Comparison of ENCODE assay signal across 8 cellular contexts in the genomic region with DNA sequence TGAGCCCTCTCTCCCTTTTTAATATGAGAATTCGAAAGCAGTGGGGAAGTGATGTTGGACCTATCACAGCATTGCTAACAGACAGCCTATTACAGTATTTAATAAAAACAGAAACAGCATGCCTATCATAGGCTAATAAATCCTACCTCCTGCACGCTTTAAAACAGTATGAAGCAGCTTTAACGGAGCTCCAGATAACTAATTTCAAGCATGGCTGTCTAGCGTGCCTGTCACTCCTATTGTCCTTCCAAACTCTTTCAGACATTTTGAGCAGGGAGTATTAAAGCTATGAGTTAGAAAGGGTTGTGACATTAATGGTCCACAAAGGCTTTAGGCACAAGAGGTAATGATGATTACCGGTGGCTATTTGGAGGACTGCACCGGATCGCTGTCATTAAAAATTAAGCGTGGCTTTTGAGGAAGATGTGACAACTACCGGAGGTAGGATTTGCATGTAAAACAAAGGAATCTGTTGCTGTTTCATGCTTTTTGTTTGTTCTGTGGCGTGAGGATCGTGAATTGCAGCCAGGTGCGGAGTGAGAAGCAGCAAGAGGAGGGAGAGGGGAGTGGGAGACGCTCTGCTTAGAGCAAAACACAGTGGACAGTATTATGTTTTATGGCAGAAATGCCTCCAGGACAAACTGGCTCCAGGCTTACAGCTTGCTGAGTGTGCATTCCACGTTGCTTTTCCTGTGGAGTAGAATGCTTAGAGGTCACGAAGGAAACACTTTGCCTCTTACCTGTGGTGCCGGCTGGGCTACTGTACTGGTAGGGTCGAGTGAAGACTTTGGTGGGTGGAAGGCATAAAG. TPM values are rescaled to one million over a fixed set of nuclear protein-coding genes. Genes with fewer than 3 reads are reported as not detected.
DNase-seq lines count a peak whose midpoint lies in the region; ATAC-seq, FAIRE-seq and TF ChIP-seq lines count a peak whose summit lies in the region.

A gene (plus strand): TSS at position 166 of the 809 bp plus-strand sequence.

- H3K36me3 ChIP-seq in psoas muscle (ENCODE audit: insufficient read depth in 1 of 2, low read depth in 1 of 2) = no peaks in the 10 kb centered on the region

- TF ChIP-seq CTCF in psoas muscle (IDR thresholded peaks at IDR 0.05) = no peak

- peaks cover 0 to 37% (median 0%) of the 10 kb centered on the region in 3 donors for H3K27me3 ChIP-seq in psoas muscle (ENCODE audit: insufficient read depth in 3 of 3, low read length in 2 of 3)

- H3K4me3 ChIP-seq in psoas muscle = peak within 1 kb of the TSS; percentile 55

- H3K27ac ChIP-seq in psoas muscle = no peak within 1 kb of the TSS

- ATAC-seq in GM18867 (IDR thresholded peaks at IDR 0.05; ENCODE audit: unreplicated experiment) (peak; percentile 33), psoas muscle (peak in 1 of 4 donors; percentile 42), GM21786 (IDR thresholded peaks at IDR 0.05; ENCODE audit: unreplicated experiment) (no peak), HG03159 (IDR thresholded peaks at IDR 0.05; ENCODE audit: unreplicated experiment) (no peak)

- 4 to 6% (median 4%) methylated on average over 17 of the region's 17 CpGs for WGBS in psoas muscle, 3 donors

- intact Hi-C loops in psoas muscle (cut with DNase I) = no loop called here

- H3K4me1 ChIP-seq in psoas muscle = peaks cover 17% of the 10 kb centered on the region

- DNase-seq in NCI-H526 (lab: John Stamatoyannopoulos, UW) (peak; percentile 80 to 82), frontal cortex (ENCODE audit: low spot score in 2 of 2) (no peak), psoas muscle (no peak), Kasumi-1 (lab: John Stamatoyannopoulos, UW) (no peak), HPDE6-E6E7 (ENCODE audit: extremely low spot score) (no peak)

- no peaks in the 10 kb centered on the region for H3K9me3 ChIP-seq in psoas muscle

- FAIRE-seq in frontal cortex (lab: Jason Lieb, UNC) = no peak

RNA-seq across cellular contexts. Expression of the gene that starts here (rescaled TPM):
- total RNA-seq in frontal cortex = 15.1 TPM
- total RNA-seq in psoas muscle = not detected
- not detected for polyA plus RNA-seq in psoas muscle

Comparison
In these comparisons a context has a peak if more than half of its experiments do, and no peak if none do; other contexts are left out.
1. RNA of the gene that starts here (total RNA-seq): 15.1 TPM in frontal cortex (single experiment); not detected in psoas muscle; every median in the first group is over 10 times any median in the second.
2. DNase-seq: peak in NCI-H526 (2 of 2); none in frontal cortex (0 of 2), psoas muscle (0 of 2), Kasumi-1 (0 of 2) and HPDE6-E6E7 (single experiment).